In genomic region chr17:42010898-42011516, GRCh38 we compare ENCODE assay signal across 9 cellular contexts. TPM values are rescaled to one million over a fixed set of nuclear protein-coding genes. Genes with fewer than 3 reads are reported as not detected.
DNase-seq lines count a peak whose midpoint lies in the region; ATAC-seq, FAIRE-seq and TF ChIP-seq lines count a peak whose summit lies in the region.
"Had no signal": no experiment of that assay in that cellular context is flagged by ENCODE, and none has a peak within 500 bp of the region (broad histone marks: within the 10 kb centered on the region; RNA-seq: fewer than 3 reads in every experiment).

No MANE protein-coding gene starts in this region.

- no peak for FAIRE-seq in keratinocyte (lab: Jason Lieb, UNC)
- FAIRE-seq: islet of Langerhans had no signal

- no peak for TF ChIP-seq EP300 in esophagus muscularis mucosa (IDR thresholded peaks at IDR 0.05)

- H3K9ac ChIP-seq in keratinocyte (ENCODE audit: control insufficient read depth, extremely low read depth, insufficient read depth, low read length), result no peak overlapping the region

- no peak overlapping the region for H3K4me3 ChIP-seq in keratinocyte (ENCODE audit: control insufficient read depth in 2 of 3, extremely low read depth in 1 of 3, insufficient read depth in 2 of 3, low read depth in 1 of 3, low read length in 3 of 3)
- H3K4me3 ChIP-seq in esophagus muscularis mucosa, result no peak overlapping the region

- 83% methylated on average over 3 of the region's 3 CpGs for WGBS in esophagus muscularis mucosa

- ATAC-seq in GM19023 (IDR thresholded peaks at IDR 0.05; ENCODE audit: unreplicated experiment), result no peak

- DNase-seq in CD14-positive monocyte (ENCODE audit: low spot score) (no peak), HFFc6 (peak; percentile 41), keratinocyte (ENCODE audit: low read depth, low spot score) (no peak), esophagus muscularis mucosa (ENCODE audit: extremely low spot score) (no peak), inferior parietal cortex (ENCODE audit: extremely low spot score) (no peak)
- DNase-seq in activated T-helper 1 cell treated with anti-CD3 and anti-CD28 coated beads, Interleukin-12 subunit alpha, Interleukin-12 subunit beta, Interleukin-2, Interleukin-4 antibody, amounts not matched to agents 30 ng/mL and 10 ng/mL and 1 ng/mL, durations not matched to agents 14 hours and 24 hours and 36 hours (ENCODE audit: low spot score), result no peak
- DNase-seq in NK-92 treated with Interleukin-12 subunit alpha and Interleukin-12 subunit beta, amount 100 ng/mL, for 24 hours (lab: John Stamatoyannopoulos, UW), result no peak

- H3K4me3 Mint-ChIP-seq in CD14-positive monocyte (peak overlapping the region in 1 of 2 donors; percentile 73), HFFc6 (peak overlapping the region; percentile 76)
- H3K4me3 Mint-ChIP-seq in activated T-helper 1 cell treated with anti-CD3 and anti-CD28 coated beads, Interleukin-12 subunit alpha, Interleukin-12 subunit beta, Interleukin-2, Interleukin-4 antibody, amounts not matched to agents 30 ng/mL and 10 ng/mL and 1 ng/mL, durations not matched to agents 14 hours and 24 hours and 36 hours, result no peak overlapping the region

- H3K27me3 Mint-ChIP-seq in CD14-positive monocyte (ENCODE audit: low read depth in 3 of 3) (no peaks in the 10 kb centered on the region), HFFc6 (ENCODE audit: insufficient read depth) (no peaks in the 10 kb centered on the region)
- no peaks in the 10 kb centered on the region for H3K27me3 Mint-ChIP-seq in activated T-helper 1 cell treated with anti-CD3 and anti-CD28 coated beads, Interleukin-12 subunit alpha, Interleukin-12 subunit beta, Interleukin-2, Interleukin-4 antibody, amounts not matched to agents 30 ng/mL and 10 ng/mL and 1 ng/mL, durations not matched to agents 14 hours and 24 hours and 36 hours (ENCODE audit: insufficient read depth)

- H3K36me3 ChIP-seq in keratinocyte (ENCODE audit: control insufficient read depth in 2 of 2, extremely low read depth in 1 of 2, insufficient read depth in 2 of 2, low read length in 2 of 2) (peaks cover 2 to 14% of the 10 kb centered on the region in 2 experiments), esophagus muscularis mucosa (peaks cover 0 to 5% (median 0%) of the 10 kb centered on the region in 4 donors)

- H4K20me1 ChIP-seq in keratinocyte (ENCODE audit: control insufficient read depth, extremely low read depth, insufficient read depth, low read length), result no peaks in the 10 kb centered on the region

- peaks cover 70% of the 10 kb centered on the region for H3K4me1 Mint-ChIP-seq in CD14-positive monocyte
- H3K4me1 Mint-ChIP-seq in HFFc6 (ENCODE audit: low read depth), result peaks cover 67% of the 10 kb centered on the region
- peaks cover 32% of the 10 kb centered on the region for H3K4me1 Mint-ChIP-seq in activated T-helper 1 cell treated with anti-CD3 and anti-CD28 coated beads, Interleukin-12 subunit alpha, Interleukin-12 subunit beta, Interleukin-2, Interleukin-4 antibody, amounts not matched to agents 30 ng/mL and 10 ng/mL and 1 ng/mL, durations not matched to agents 14 hours and 24 hours and 36 hours (ENCODE audit: low read depth)

- TF ChIP-seq POLR2A in esophagus muscularis mucosa (IDR thresholded peaks at IDR 0.05; ENCODE audit: low read depth), result no peak

- no peaks in the 10 kb centered on the region for H3K9me3 ChIP-seq in keratinocyte (ENCODE audit: control insufficient read depth, low read depth, low read length)
- no peaks in the 10 kb centered on the region for H3K9me3 ChIP-seq in esophagus muscularis mucosa

- peaks cover 40% of the 10 kb centered on the region for H3K4me1 ChIP-seq in keratinocyte (ENCODE audit: control insufficient read depth, extremely low read depth, insufficient read depth, low read length)
- H3K4me1 ChIP-seq in esophagus muscularis mucosa, result peaks cover 72 to 95% (median 84%) of the 10 kb centered on the region in 4 donors

- H3K9me3 Mint-ChIP-seq in CD14-positive monocyte (no peaks in the 10 kb centered on the region), HFFc6 (no peaks in the 10 kb centered on the region)
- no peaks in the 10 kb centered on the region for H3K9me3 Mint-ChIP-seq in activated T-helper 1 cell treated with anti-CD3 and anti-CD28 coated beads, Interleukin-12 subunit alpha, Interleukin-12 subunit beta, Interleukin-2, Interleukin-4 antibody, amounts not matched to agents 30 ng/mL and 10 ng/mL and 1 ng/mL, durations not matched to agents 14 hours and 24 hours and 36 hours

- H3K27me3 ChIP-seq in keratinocyte (ENCODE audit: control insufficient read depth, extremely low read depth, insufficient read depth, low read length) (no peaks in the 10 kb centered on the region), esophagus muscularis mucosa (no peaks in the 10 kb centered on the region)

- no peak overlapping the region for H2AFZ ChIP-seq in keratinocyte (ENCODE audit: control insufficient read depth, low read length)

- H3K9me1 ChIP-seq in keratinocyte (ENCODE audit: control insufficient read depth, extremely low read depth, insufficient read depth, low read length), result no peaks in the 10 kb centered on the region

- TF ChIP-seq CTCF in CD14-positive monocyte (IDR thresholded peaks at IDR 0.05) (no peak), HFFc6 (IDR thresholded peaks at IDR 0.05) (no peak), keratinocyte (optimal IDR thresholded peaks at IDR 0.05 in 1 of 3, IDR thresholded peaks at IDR 0.05 in 1 of 3, conservative IDR thresholded peaks at IDR 0.05 in 1 of 3; ENCODE audit: extremely low read depth in 1 of 3, insufficient read depth in 2 of 3, low read length in 3 of 3) (no peak), esophagus muscularis mucosa (IDR thresholded peaks at IDR 0.05) (no peak)

- intact Hi-C loops in CD14-positive monocyte (cut with micrococcal nuclease) (loop anchor here in 1 of 2 donors (5.0 kb wide), 1 partner anchor 44 kb away; the partner anchor contains the start of gene CNP), esophagus muscularis mucosa (cut with DNase I) (no loop called here)
- intact Hi-C loops in activated T-helper 1 cell treated with anti-CD3 and anti-CD28 coated beads, Interleukin-12 subunit alpha, Interleukin-12 subunit beta, Interleukin-2, Interleukin-4 antibody, amounts not matched to agents 30 ng/mL and 10 ng/mL and 1 ng/mL, durations not matched to agents 14 hours and 24 hours and 36 hours (cut with micrococcal nuclease), result no loop called here

- peak overlapping the region; percentile 58 for H3K27ac ChIP-seq in keratinocyte (ENCODE audit: control insufficient read depth, insufficient read depth, low read length)
- peak overlapping the region in 2 of 4 donors; percentile 10 for H3K27ac ChIP-seq in esophagus muscularis mucosa (replicated peaks in 1 of 4)

- H3K79me2 ChIP-seq in keratinocyte (ENCODE audit: control insufficient read depth, insufficient read depth, low read length), result peaks cover 92% of the 10 kb centered on the region

- H3K36me3 Mint-ChIP-seq in CD14-positive monocyte (peaks cover 9 to 33% of the 10 kb centered on the region in 2 donors), HFFc6 (ENCODE audit: low read depth) (peaks cover 29% of the 10 kb centered on the region)
- peaks cover 12% of the 10 kb centered on the region for H3K36me3 Mint-ChIP-seq in activated T-helper 1 cell treated with anti-CD3 and anti-CD28 coated beads, Interleukin-12 subunit alpha, Interleukin-12 subunit beta, Interleukin-2, Interleukin-4 antibody, amounts not matched to agents 30 ng/mL and 10 ng/mL and 1 ng/mL, durations not matched to agents 14 hours and 24 hours and 36 hours (ENCODE audit: low read depth)

- peak overlapping the region; percentile 49 for H3K4me2 ChIP-seq in keratinocyte (ENCODE audit: control insufficient read depth, extremely low read depth, insufficient read depth, low read depth, low read length)

- H3K27ac Mint-ChIP-seq in CD14-positive monocyte, result peak overlapping the region; percentile 82 to 94 (median 93)
- H3K27ac Mint-ChIP-seq in HFFc6, result peak overlapping the region; percentile 89
- H3K27ac Mint-ChIP-seq in activated T-helper 1 cell treated with anti-CD3 and anti-CD28 coated beads, Interleukin-12 subunit alpha, Interleukin-12 subunit beta, Interleukin-2, Interleukin-4 antibody, amounts not matched to agents 30 ng/mL and 10 ng/mL and 1 ng/mL, durations not matched to agents 14 hours and 24 hours and 36 hours, result peak overlapping the region; percentile 11

- dilution Hi-C loops in keratinocyte (cut with MboI; ENCODE audit: extremely low pct_ligation_motif_present, low sequenced_read_pairs), result no loop called here

RNA-seq across cellular contexts. Expression of gene DNAJC7, which starts 6.2 kb away (rescaled TPM):
- polyA plus RNA-seq in CD14-positive monocyte (10 to 100 TPM; 59.6 to 79.7 TPM), keratinocyte (55.3 to 82.5 TPM (median 67.4 TPM) in 3 replicates)
- total RNA-seq in HFFc6 (2021; fragmentation: NEBNext Ultra II Directional; extraction: Animal tissue kit (Norgen Biotek cat#: 25700)), result 100 to 1,000 TPM in 3 of 6 experiments, 10 to 100 TPM in 3; 85.0 to 115 (median 100) TPM
- 124 and 129 TPM in 2 replicates for total RNA-seq in activated T-helper 1 cell treated with anti-CD3 and anti-CD28 coated beads, Interleukin-12 subunit alpha, Interleukin-12 subunit beta, Interleukin-2, Interleukin-4 antibody, amounts not matched to agents 30 ng/mL and 10 ng/mL and 1 ng/mL, durations not matched to agents 14 hours and 24 hours and 36 hours
- 195 TPM for polyA plus RNA-seq in keratinocyte (2011; ENCODE audit: low read depth)
- polyA plus RNA-seq in keratinocyte (2011; cell fraction: cytosol; rRNA removed), result 50.6 and 77.0 TPM in 2 replicates
- polyA plus RNA-seq in keratinocyte (2011; cell fraction: nucleus; rRNA removed), result 74.6 and 78.8 TPM in 2 replicates
- polyA plus RNA-seq in keratinocyte (2012; ENCODE audit: low replicate concordance), result 72.6 and 92.5 TPM in 2 replicates
- 31.4 to 55.8 TPM (median 38.0 TPM) in 3 replicates for polyA minus RNA-seq in keratinocyte
- polyA minus RNA-seq in keratinocyte (2011; cell fraction: cytosol; rRNA and poly(A)+ RNA removed), result 42.0 TPM
- 29.0 and 56.4 TPM in 2 replicates for polyA minus RNA-seq in keratinocyte (2011; cell fraction: nucleus; rRNA and poly(A)+ RNA removed)
- total RNA-seq in esophagus muscularis mucosa, result 10 to 100 TPM; 43.1 to 51.1 (median 44.4) TPM

RNA-seq across cellular contexts. Expression of gene NKIRAS2, which starts 8.9 kb away (rescaled TPM):
- polyA plus RNA-seq in CD14-positive monocyte (10 to 100 TPM; 51.1 to 69.9 TPM), keratinocyte (24.7 to 35.2 TPM (median 26.3 TPM) in 3 replicates)
- total RNA-seq in HFFc6 (2021; fragmentation: NEBNext Ultra II Directional; extraction: Animal tissue kit (Norgen Biotek cat#: 25700)), result 10 to 100 TPM; 37.1 to 43.9 (median 40.3) TPM
- 32.6 and 36.3 TPM in 2 replicates for total RNA-seq in activated T-helper 1 cell treated with anti-CD3 and anti-CD28 coated beads, Interleukin-12 subunit alpha, Interleukin-12 subunit beta, Interleukin-2, Interleukin-4 antibody, amounts not matched to agents 30 ng/mL and 10 ng/mL and 1 ng/mL, durations not matched to agents 14 hours and 24 hours and 36 hours
- 11.6 TPM for polyA plus RNA-seq in keratinocyte (2011; ENCODE audit: low read depth)
- 32.6 and 39.7 TPM in 2 replicates for polyA plus RNA-seq in keratinocyte (2011; cell fraction: cytosol; rRNA removed)
- 26.4 and 27.6 TPM in 2 replicates for polyA plus RNA-seq in keratinocyte (2011; cell fraction: nucleus; rRNA removed)
- polyA plus RNA-seq in keratinocyte (2012; ENCODE audit: low replicate concordance), result 20.7 and 22.7 TPM in 2 replicates
- polyA minus RNA-seq in keratinocyte, result 22.1 to 35.2 TPM (median 22.9 TPM) in 3 replicates
- 29.9 TPM for polyA minus RNA-seq in keratinocyte (2011; cell fraction: cytosol; rRNA and poly(A)+ RNA removed)
- 7.4 and 11.2 TPM in 2 replicates for polyA minus RNA-seq in keratinocyte (2011; cell fraction: nucleus; rRNA and poly(A)+ RNA removed)
- 10 to 100 TPM; 44.0 to 74.3 (median 59.0) TPM for total RNA-seq in esophagus muscularis mucosa

RNA-seq across cellular contexts. Expression of gene C17orf113, which starts 39.4 kb away (rescaled TPM):
- polyA plus RNA-seq in CD14-positive monocyte, result under 1 TPM; 0.20 to 0.28 TPM
- total RNA-seq in HFFc6 (2021; fragmentation: NEBNext Ultra II Directional; extraction: Animal tissue kit (Norgen Biotek cat#: 25700)), result under 1 TPM in 4 of 6 experiments, not detected in 2; 0.07 to 0.10 (median 0.08) TPM
- 0.05 TPM in 2 replicates for total RNA-seq in activated T-helper 1 cell treated with anti-CD3 and anti-CD28 coated beads, Interleukin-12 subunit alpha, Interleukin-12 subunit beta, Interleukin-2, Interleukin-4 antibody, amounts not matched to agents 30 ng/mL and 10 ng/mL and 1 ng/mL, durations not matched to agents 14 hours and 24 hours and 36 hours
- polyA plus RNA-seq in keratinocyte, result 0.06 to 0.26 TPM (median 0.12 TPM) in 3 replicates
- polyA plus RNA-seq in keratinocyte (2011; ENCODE audit: low read depth), result not detected
- polyA plus RNA-seq in keratinocyte (2011; cell fraction: cytosol; rRNA removed), result 0.09 and 0.10 TPM in 2 replicates
- polyA plus RNA-seq in keratinocyte (2011; cell fraction: nucleus; rRNA removed), result 0.46 and 0.65 TPM in 2 replicates
- 0.13 and 0.35 TPM in 2 replicates for polyA plus RNA-seq in keratinocyte (2012; ENCODE audit: low replicate concordance)
- polyA minus RNA-seq in keratinocyte, result 0.10 to 0.16 TPM in 2 of 3 replicates, not detected in the other
- not detected for polyA minus RNA-seq in keratinocyte (2011; cell fraction: cytosol; rRNA and poly(A)+ RNA removed)
- 0.21 and 0.54 TPM in 2 replicates for polyA minus RNA-seq in keratinocyte (2011; cell fraction: nucleus; rRNA and poly(A)+ RNA removed)
- 1 to 10 TPM in 1 of 4 donors, under 1 TPM in 3; under 0.01 to 1.2 (median 0.67) TPM for total RNA-seq in esophagus muscularis mucosa

RNA-seq across cellular contexts. Expression of gene CNP, which starts 44.4 kb away (rescaled TPM):
- 10 to 100 TPM; 47.0 to 50.2 TPM for polyA plus RNA-seq in CD14-positive monocyte
- 100 to 1,000 TPM; 105 to 118 (median 111) TPM for total RNA-seq in HFFc6 (2021; fragmentation: NEBNext Ultra II Directional; extraction: Animal tissue kit (Norgen Biotek cat#: 25700))
- 89.1 and 89.8 TPM in 2 replicates for total RNA-seq in activated T-helper 1 cell treated with anti-CD3 and anti-CD28 coated beads, Interleukin-12 subunit alpha, Interleukin-12 subunit beta, Interleukin-2, Interleukin-4 antibody, amounts not matched to agents 30 ng/mL and 10 ng/mL and 1 ng/mL, durations not matched to agents 14 hours and 24 hours and 36 hours
- polyA plus RNA-seq in keratinocyte, result 32.4 to 37.8 TPM (median 37.2 TPM) in 3 replicates
- polyA plus RNA-seq in keratinocyte (2011; ENCODE audit: low read depth), result 20.2 TPM
- 21.6 and 35.4 TPM in 2 replicates for polyA plus RNA-seq in keratinocyte (2011; cell fraction: cytosol; rRNA removed)
- 24.5 and 34.5 TPM in 2 replicates for polyA plus RNA-seq in keratinocyte (2011; cell fraction: nucleus; rRNA removed)
- polyA plus RNA-seq in keratinocyte (2012; ENCODE audit: low replicate concordance), result 18.9 and 48.6 TPM in 2 replicates
- polyA minus RNA-seq in keratinocyte, result 76.8 to 188 TPM (median 114 TPM) in 3 replicates
- polyA minus RNA-seq in keratinocyte (2011; cell fraction: cytosol; rRNA and poly(A)+ RNA removed), result 68.3 TPM
- polyA minus RNA-seq in keratinocyte (2011; cell fraction: nucleus; rRNA and poly(A)+ RNA removed), result 22.4 and 60.7 TPM in 2 replicates
- 100 to 1,000 TPM in 1 of 4 donors, 10 to 100 TPM in 3; 68.9 to 101 (median 78.5) TPM for total RNA-seq in esophagus muscularis mucosa

Comparison
In these comparisons a context has a peak if more than half of its experiments do, and no peak if none do; other contexts are left out.
1. H3K27ac Mint-ChIP-seq: peak in every context shown above with its lines; median percentile 93 in CD14-positive monocyte; 89 in HFFc6; 11 in activated T-helper 1 cell treated with anti-CD3 and anti-CD28 coated beads, Interleukin-12 subunit alpha, Interleukin-12 subunit beta, Interleukin-2, Interleukin-4 antibody, amounts not matched to agents 30 ng/mL and 10 ng/mL and 1 ng/mL, durations not matched to agents 14 hours and 24 hours and 36 hours.